In genomic region chr20:64188682-64189529, GRCh38 we compare ENCODE assay signal across 9 cellular contexts. TPM values are rescaled to one million over a fixed set of nuclear protein-coding genes. Genes with fewer than 3 reads are reported as not detected.
A peak's percentile ranks its signal among the peaks of the same experiment; 100 is the strongest.
DNase-seq lines count a peak whose midpoint lies in the region; ATAC-seq and TF ChIP-seq lines count a peak whose summit lies in the region.
"Had no signal": no experiment of that assay in that cellular context is flagged by ENCODE, and none has a peak within 500 bp of the region (broad histone marks: within the 10 kb centered on the region; RNA-seq: fewer than 3 reads in every experiment).

No MANE protein-coding gene starts in this region.

- H3K27ac ChIP-seq in tibial artery = no peak overlapping the region

- no peaks in the 10 kb centered on the region for H3K4me1 ChIP-seq in tibial artery

- no peaks in the 10 kb centered on the region for H3K36me3 ChIP-seq in tibial artery

- peaks cover 0 to 39% of the 10 kb centered on the region in 2 donors for H3K27me3 ChIP-seq in tibial artery

- no peak for TF ChIP-seq CTCF in tibial artery (IDR thresholded peaks at IDR 0.05)

- peak; percentile 68 for DNase-seq in H4 (ENCODE audit: low spot score)
- DNase-seq in NCI-H2227 treated with DMSO at 0.1 percent for 48 hours (lab: John Stamatoyannopoulos, UW) = peak; percentile 65
- DNase-seq in dermis microvascular lymphatic vessel endothelial cell (ENCODE audit: low read depth in 2 of 2) = peak; percentile 73 to 89
- peak; percentile 16 for DNase-seq in midbrain (lab: John Stamatoyannopoulos, UW)
- no peak for DNase-seq in tibial artery
- DNase-seq in DMS114 treated with DMSO at 0.1 percent for 48 hours (lab: John Stamatoyannopoulos, UW; ENCODE audit: unreplicated experiment) = no peak

- ATAC-seq in GM21529 (IDR thresholded peaks at IDR 0.05; ENCODE audit: unreplicated experiment) = no peak
- no peak for ATAC-seq in GM21526 (IDR thresholded peaks at IDR 0.05; ENCODE audit: low FRiP score, unreplicated experiment)

- no peaks in the 10 kb centered on the region for H3K9me3 ChIP-seq in tibial artery

- intact Hi-C loops in tibial artery (cut with DNase I; ENCODE audit: low total_unique reads) = no loop called here

- no peak overlapping the region for H3K4me3 ChIP-seq in tibial artery

RNA-seq across cellular contexts. Expression of gene MYT1, which starts 24.7 kb away (rescaled TPM):
- total RNA-seq in H4 (2014; rRNA removed; shearing (Covaris generic)) = 0.27 and 1.5 TPM in 2 replicates
- total RNA-seq in dermis microvascular lymphatic vessel endothelial cell = not detected in 2 replicates
- total RNA-seq: NCI-H460 had no signal

Comparison
In these comparisons a context has a peak if more than half of its experiments do, and no peak if none do; other contexts are left out.
1. DNase-seq: peak in H4 (single experiment), NCI-H2227 treated with DMSO at 0.1 percent for 48 hours (single experiment), dermis microvascular lymphatic vessel endothelial cell (2 of 2) and midbrain (single experiment); none in tibial artery (0 of 2) and DMS114 treated with DMSO at 0.1 percent for 48 hours (single experiment).